28 cellular contexts compared by ENCODE assay signal in the genomic region with DNA sequence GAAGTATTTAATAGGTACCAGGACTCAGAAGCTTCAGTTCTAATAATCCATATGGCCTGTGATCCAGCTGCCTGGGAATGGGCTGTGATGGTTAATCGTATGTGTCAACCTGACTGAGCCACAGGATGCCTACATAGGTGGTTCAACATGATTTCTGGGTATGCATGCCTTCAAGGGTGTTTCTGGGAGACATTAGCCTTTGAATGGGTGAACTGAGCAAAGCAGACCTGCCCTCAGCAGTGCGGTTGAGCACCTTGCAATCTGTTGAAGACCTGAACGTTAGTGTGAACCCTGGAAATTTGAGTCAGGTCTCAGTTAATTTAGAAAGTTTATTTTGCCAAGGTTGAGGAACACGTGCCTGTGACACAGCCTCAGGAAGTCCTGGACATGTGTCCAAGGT. TPM values are rescaled to one million over a fixed set of nuclear protein-coding genes. Genes with fewer than 3 reads are reported as not detected.
DNase-seq lines count a peak whose midpoint lies in the region; ATAC-seq, FAIRE-seq and TF ChIP-seq lines count a peak whose summit lies in the region.
"Had no signal": no experiment of that assay in that cellular context is flagged by ENCODE, and none has a peak within 500 bp of the region (broad histone marks: within the 10 kb centered on the region; RNA-seq: fewer than 3 reads in every experiment).

No MANE protein-coding gene starts in this region.

- TF ChIP-seq RAD21 in HCT116 (IDR thresholded peaks at IDR 0.05; ENCODE audit: low read depth) = no peak

- H3K27ac ChIP-seq in GM23338 (ENCODE audit: low read depth) (no peak overlapping the region), HCT116 (ENCODE audit: low read depth, low read length) (no peak overlapping the region), endodermal cell (ENCODE audit: low read depth, low read length) (no peak overlapping the region), osteoblast (ENCODE audit: low read depth, low read length) (no peak overlapping the region)
- H3K27ac ChIP-seq: 22Rv1; A549; BLaER1 treated with 17β-estradiol and CSF1 and Interleukin-3, amounts not matched to agents 10 nM and 100 nM; C4-2B had no signal

- no peak overlapping the region for H2AFZ ChIP-seq in GM23338
- H2AFZ ChIP-seq in HCT116 (ENCODE audit: low read depth, low read length, poor library complexity, severe bottlenecking) = no peak overlapping the region
- H2AFZ ChIP-seq in osteoblast (ENCODE audit: low read length) = no peak overlapping the region

- H3K79me2 ChIP-seq in GM23338 (replicated peaks; ENCODE audit: insufficient read depth) = no peaks in the 10 kb centered on the region
- no peaks in the 10 kb centered on the region for H3K79me2 ChIP-seq in HCT116 (ENCODE audit: insufficient read depth, low read length)
- no peaks in the 10 kb centered on the region for H3K79me2 ChIP-seq in osteoblast (ENCODE audit: insufficient read depth, low read length)

- H3K27me3 ChIP-seq in GM23338 (ENCODE audit: insufficient read depth) (no peaks in the 10 kb centered on the region), HCT116 (ENCODE audit: insufficient read depth, low read length) (no peaks in the 10 kb centered on the region), bronchial epithelial cell (ENCODE audit: control insufficient read depth, insufficient read depth, low read length) (no peaks in the 10 kb centered on the region), endodermal cell (ENCODE audit: control insufficient read depth, insufficient read depth, low read length, poor library complexity, severe bottlenecking) (no peaks in the 10 kb centered on the region), osteoblast (ENCODE audit: insufficient read depth, low read length) (no peaks in the 10 kb centered on the region)
- H3K27me3 ChIP-seq: BLaER1 treated with 17β-estradiol and CSF1 and Interleukin-3, amounts not matched to agents 10 nM and 100 nM had no signal

- POLR2A ChIA-PET in HCT116 (lab: Charles Lee) = no interaction called here

- 83 to 85% methylated on average over 4 of the region's 4 CpGs for WGBS in endodermal cell (ENCODE audit: insufficient coverage in 1 of 2, insufficient read length in 1 of 2), 2 experiments

- no peaks in the 10 kb centered on the region for H3K9me3 Mint-ChIP-seq in GM23338
- H3K9me3 Mint-ChIP-seq in endodermal cell = no peaks in the 10 kb centered on the region
- H3K9me3 Mint-ChIP-seq in CD14-positive monocyte = no peaks in the 10 kb centered on the region
- H3K9me3 Mint-ChIP-seq: CD4-positive, alpha-beta memory T cell; CD4-positive, CD25-positive, alpha-beta regulatory T cell; CD8-positive, alpha-beta memory T cell had no signal

- no TSS peak for BruUV-seq in HCT116 (replicated peaks; lab: Mats Ljungman, UMichigan)

- CTCF ChIA-PET in HCT116 (lab: Charles Lee) = no interaction called here

- RAD21 ChIA-PET in HCT116 (lab: Charles Lee; ENCODE audit: low non-redundant PET in 1 of 2, low total read pairs in 2 of 2, uncharacterized antibody in 2 of 2, unreplicated experiment in 2 of 2) = no interaction called here

- intact Hi-C loops in HCT116 (cut with micrococcal nuclease) (no loop called here), CD14-positive monocyte (cut with micrococcal nuclease) (loop anchor here in 1 of 2 donors (10.0 kb wide), 1 partner anchor 64 kb away; no protein-coding TSS in a partner anchor)

- no peaks in the 10 kb centered on the region for H4K20me1 ChIP-seq in GM23338 (replicated peaks; ENCODE audit: insufficient read depth)
- H4K20me1 ChIP-seq in HCT116 (ENCODE audit: insufficient read depth) = no peaks in the 10 kb centered on the region
- H4K20me1 ChIP-seq in osteoblast (ENCODE audit: insufficient read depth, low read length) = no peaks in the 10 kb centered on the region
- H4K20me1 ChIP-seq: BLaER1 treated with 17β-estradiol and CSF1 and Interleukin-3, amounts not matched to agents 10 nM and 100 nM had no signal

- H3K4me3 Mint-ChIP-seq in GM23338 (no peak overlapping the region), endodermal cell (no peak overlapping the region), CD14-positive monocyte (no peak overlapping the region)
- H3K4me3 Mint-ChIP-seq: B cell; CD4-positive, alpha-beta memory T cell; CD4-positive, CD25-positive, alpha-beta regulatory T cell; CD8-positive, alpha-beta memory T cell had no signal

- H3K9ac ChIP-seq in HCT116 (ENCODE audit: low read length) (no peak overlapping the region), endodermal cell (ENCODE audit: extremely low read depth, low read length, poor library complexity, severe bottlenecking) (no peak overlapping the region)
- H3K9ac ChIP-seq: BLaER1 treated with 17β-estradiol and CSF1 and Interleukin-3, amounts not matched to agents 10 nM and 100 nM had no signal

- FAIRE-seq in bronchial epithelial cell (lab: Jason Lieb, UNC) = peak; percentile 64
- FAIRE-seq: A549, GM12878, GM12892, GM18507 had no signal

- H3K9me2 ChIP-seq in GM23338 (ENCODE audit: insufficient read depth) = no peaks in the 10 kb centered on the region
- H3K9me2 ChIP-seq in HCT116 (ENCODE audit: insufficient read depth) = no peaks in the 10 kb centered on the region

- H3K36me3 Mint-ChIP-seq in GM23338 (ENCODE audit: low read depth) = peaks cover under 1% of the 10 kb centered on the region; the same call in 1 of the 3 replicates
- peaks cover 11% of the 10 kb centered on the region for H3K36me3 Mint-ChIP-seq in endodermal cell (ENCODE audit: low read depth)
- peaks cover 22 to 39% of the 10 kb centered on the region in 2 donors for H3K36me3 Mint-ChIP-seq in CD14-positive monocyte

- peaks cover 11% of the 10 kb centered on the region for H3K4me1 ChIP-seq in GM23338 (ENCODE audit: insufficient read depth)
- H3K4me1 ChIP-seq in HCT116 (ENCODE audit: control insufficient read depth in 1 of 2, insufficient read depth in 2 of 2, low read length in 2 of 2) = no peaks in the 10 kb centered on the region
- H3K4me1 ChIP-seq in endodermal cell (ENCODE audit: control insufficient read depth, insufficient read depth, low read length) = no peaks in the 10 kb centered on the region
- H3K4me1 ChIP-seq in osteoblast (ENCODE audit: insufficient read depth, low read length) = no peaks in the 10 kb centered on the region
- H3K4me1 ChIP-seq: A549; BLaER1 treated with 17β-estradiol and CSF1 and Interleukin-3, amounts not matched to agents 10 nM and 100 nM had no signal

- H3K4me1 Mint-ChIP-seq in GM23338 (peaks cover 17% of the 10 kb centered on the region), endodermal cell (peaks cover 9% of the 10 kb centered on the region), CD14-positive monocyte (peaks cover 2% of the 10 kb centered on the region)
- H3K4me1 Mint-ChIP-seq: B cell had no signal

- TF ChIP-seq POLR2A in HCT116 (IDR thresholded peaks at IDR 0.05; ENCODE audit: borderline replicate concordance, extremely low read depth, insufficient read depth, insufficient read length) = no peak

- H3K36me3 ChIP-seq in GM23338 (ENCODE audit: insufficient read depth) (no peaks in the 10 kb centered on the region), HCT116 (ENCODE audit: control insufficient read depth in 1 of 2, insufficient read depth in 2 of 2, low read length in 2 of 2) (no peaks in the 10 kb centered on the region), bronchial epithelial cell (ENCODE audit: control insufficient read depth, insufficient read depth, low read length) (no peaks in the 10 kb centered on the region), endodermal cell (ENCODE audit: control insufficient read depth, insufficient read depth, low read length) (peaks cover 8% of the 10 kb centered on the region), osteoblast (ENCODE audit: insufficient read depth, low read length) (peaks cover 12% of the 10 kb centered on the region)

- H3K27ac Mint-ChIP-seq in GM23338 = no peak overlapping the region
- H3K27ac Mint-ChIP-seq in endodermal cell = peak overlapping the region; percentile 55
- H3K27ac Mint-ChIP-seq in CD14-positive monocyte = peak overlapping the region in 2 of 7 donors; percentile 6 to 52
- H3K27ac Mint-ChIP-seq: B cell; CD4-positive, CD25-positive, alpha-beta regulatory T cell had no signal

- 0 out of 2 replicates have a peak, but pooled peaks cover 2% of the 10 kb centered on the region for H3F3A ChIP-seq in GM23338 (replicated peaks; ENCODE audit: low read depth)

- no peak for DNase-seq in GM23338 (ENCODE audit: low spot score)
- DNase-seq in HCT116 (ENCODE audit: low read depth, low spot score) = no peak
- DNase-seq in bronchial epithelial cell (ENCODE audit: low read depth) = no peak
- DNase-seq in endodermal cell = peak; percentile 56
- DNase-seq in CD14-positive monocyte (ENCODE audit: low spot score) = no peak
- no peak for DNase-seq in osteoblast (ENCODE audit: insufficient read length, low spot score, missing footprints)
- DNase-seq: AML-193; CD4-positive, alpha-beta memory T cell; CD4-positive, CD25-positive, alpha-beta regulatory T cell; CD8-positive, alpha-beta memory T cell; COR-L47; DMS 273 treated with DMSO at 0.1 percent for 48 hours; DMS153; DMS53; DMS79; DND-41; EL; GDM1 had no signal

- H3K9me3 ChIP-seq in HCT116 (ENCODE audit: control insufficient read depth in 1 of 2, insufficient read depth in 1 of 2, low read depth in 1 of 2, low read length in 2 of 2) (no peaks in the 10 kb centered on the region), endodermal cell (ENCODE audit: control insufficient read depth, low read length) (no peaks in the 10 kb centered on the region), osteoblast (ENCODE audit: low read depth, low read length) (no peaks in the 10 kb centered on the region)
- H3K9me3 ChIP-seq: A549; BLaER1 treated with 17β-estradiol and CSF1 and Interleukin-3, amounts not matched to agents 10 nM and 100 nM had no signal

- ATAC-seq in GM23338 (peak; percentile 61), HCT116 (0 out of 2 replicates have a peak, but pooled peaks have one; percentile 11), SK-N-SH treated with all-trans-retinoic acid at 6 μM for 48 hours (no peak; the same call in 2 of the 3 replicates), GM21737 (IDR thresholded peaks at IDR 0.05; ENCODE audit: unreplicated experiment) (no peak)
- ATAC-seq: A549, GM12878 had no signal

- H3K4me3 ChIP-seq in GM23338 (no peak overlapping the region), HCT116 (replicated peaks in 1 of 2; ENCODE audit: low read depth in 1 of 2, low read length in 2 of 2) (no peak overlapping the region), bronchial epithelial cell (ENCODE audit: low read depth, low read length) (no peak overlapping the region), endodermal cell (ENCODE audit: low read length) (no peak overlapping the region), osteoblast (ENCODE audit: insufficient read depth, low read length) (no peak overlapping the region)
- H3K4me3 ChIP-seq: A549; BLaER1 treated with 17β-estradiol and CSF1 and Interleukin-3, amounts not matched to agents 10 nM and 100 nM; GM12878 had no signal

- H3K4me2 ChIP-seq in GM23338 (no peak overlapping the region), HCT116 (ENCODE audit: low read length) (no peak overlapping the region), osteoblast (ENCODE audit: insufficient read depth, low read length) (no peak overlapping the region)
- H3K4me2 ChIP-seq: A549; BLaER1 treated with 17β-estradiol and CSF1 and Interleukin-3, amounts not matched to agents 10 nM and 100 nM had no signal

- TF ChIP-seq CTCF in GM23338 (conservative IDR thresholded peaks at IDR 0.05; ENCODE audit: low read depth in 2 of 2) (no peak), HCT116 (IDR thresholded peaks at IDR 0.05 in 2 of 3, conservative IDR thresholded peaks at IDR 0.05 in 1 of 3; ENCODE audit: borderline replicate concordance in 1 of 3, insufficient read depth in 1 of 3, low read depth in 2 of 3, low read length in 2 of 3) (no peak), bronchial epithelial cell (IDR thresholded peaks at IDR 0.05; ENCODE audit: insufficient read depth, low read length, severe bottlenecking) (no peak), endodermal cell (conservative IDR thresholded peaks at IDR 0.05) (no peak), CD14-positive monocyte (IDR thresholded peaks at IDR 0.05) (no peak), osteoblast (IDR thresholded peaks at IDR 0.05; ENCODE audit: extremely low read depth, low read depth, low read length) (no peak)

- H3K27me3 Mint-ChIP-seq in GM23338 (ENCODE audit: insufficient read depth, low read depth, poor library complexity) (peaks cover 4% of the 10 kb centered on the region), endodermal cell (ENCODE audit: insufficient read depth) (no peaks in the 10 kb centered on the region), CD14-positive monocyte (ENCODE audit: low read depth in 3 of 3) (peaks cover 0 to 2% (median 0%) of the 10 kb centered on the region in 3 donors)
- H3K27me3 Mint-ChIP-seq: B cell; CD4-positive, alpha-beta memory T cell had no signal

RNA-seq across cellular contexts. Expression of a gene that starts 22.8 kb away (rescaled TPM):
- 1,229 and 1,411 TPM in 2 replicates for total RNA-seq in GM23338 (2014; rRNA removed; shearing (Covaris generic))
- polyA plus RNA-seq in GM23338 (2016; fragmentation: Nextera tagmentation; extraction: Ambion mirVana) (584 and 604 TPM in 2 replicates), CD14-positive monocyte (100 to 1,000 TPM; 562 to 582 TPM)
- total RNA-seq in HCT116 (2021; ENCODE audit: unreplicated experiment) (634 TPM), bronchial epithelial cell (174 and 341 TPM in 2 replicates), endodermal cell (100 to 1,000 TPM; 373 to 472 TPM), osteoblast (413 and 453 TPM in 2 replicates)
- polyA plus RNA-seq in HCT116 (2012) = 697 and 731 TPM in 2 replicates
- 576 TPM for polyA plus RNA-seq in endodermal cell (2013, experiment 1 of 2)
- 503 TPM for polyA plus RNA-seq in endodermal cell (2013, experiment 2 of 2)

Comparison
In these comparisons a context has a peak if more than half of its experiments do, and no peak if none do; other contexts are left out.
1. ATAC-seq: peak in GM23338 (single experiment) and HCT116 (single experiment); none in SK-N-SH treated with all-trans-retinoic acid at 6 μM for 48 hours (single experiment) and GM21737 (single experiment).